Comparison of ENCODE assay signal across 23 cellular contexts in the genomic region with DNA sequence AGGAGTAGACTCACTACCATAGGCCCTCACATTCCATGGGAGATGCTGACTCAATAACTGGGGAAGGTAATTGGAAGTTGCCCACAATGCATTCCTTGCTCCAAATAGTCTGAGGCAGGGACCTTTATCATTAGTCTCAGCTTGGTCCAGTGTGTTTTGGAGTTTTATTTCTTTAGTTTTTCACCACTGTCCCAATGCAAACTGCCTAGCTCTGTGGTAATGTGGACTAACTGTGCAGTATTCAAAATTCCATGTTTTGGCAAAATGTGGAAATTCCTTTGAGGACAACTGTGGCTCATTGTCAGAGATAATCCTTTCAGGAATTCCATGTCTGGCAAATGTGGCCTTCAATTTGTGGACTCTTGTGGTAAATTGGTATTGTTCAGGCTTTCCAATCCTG.
DNase-seq lines count a peak whose midpoint lies in the region; FAIRE-seq and TF ChIP-seq lines count a peak whose summit lies in the region.
"Had no signal": no experiment of that assay in that cellular context is flagged by ENCODE, and none has a peak within 500 bp of the region (broad histone marks: within the 10 kb centered on the region; RNA-seq: fewer than 3 reads in every experiment).

No MANE protein-coding gene starts in this region.

- H3K9me2 ChIP-seq in GM23248 (ENCODE audit: insufficient read depth) (no peaks in the 10 kb centered on the region), hepatocyte (replicated peaks; ENCODE audit: insufficient read depth) (no peaks in the 10 kb centered on the region)

- no peak overlapping the region for H3K4me3 ChIP-seq in GM23248
- no peak overlapping the region for H3K4me3 ChIP-seq in hepatocyte
- H3K4me3 ChIP-seq in retinal pigment epithelial cell (ENCODE audit: low read length) = no peak overlapping the region
- H3K4me3 ChIP-seq in dorsolateral prefrontal cortex = no peak overlapping the region
- H3K4me3 ChIP-seq: A549, BLaER1, GM12878, GM23338 had no signal

- no peak overlapping the region for H2AFZ ChIP-seq in GM23248
- no peak overlapping the region for H2AFZ ChIP-seq in hepatocyte
- H2AFZ ChIP-seq: GM23338 had no signal

- H3K9me3 ChIP-seq in GM23248 (ENCODE audit: low read depth) (no peaks in the 10 kb centered on the region), hepatocyte (ENCODE audit: low read depth) (no peaks in the 10 kb centered on the region)
- H3K9me3 ChIP-seq: A549, BLaER1, Caco-2 had no signal

- intact Hi-C loops in dorsolateral prefrontal cortex (cut with DNase I) = no loop called here

- TF ChIP-seq CTCF in D721Med (IDR thresholded peaks at IDR 0.05; ENCODE audit: insufficient read depth, missing control alignments) (no peak), hepatocyte (IDR thresholded peaks at IDR 0.05; ENCODE audit: poor library complexity) (no peak), retinal pigment epithelial cell (conservative IDR thresholded peaks at IDR 0.05; ENCODE audit: low read depth, low read length) (no peak), dorsolateral prefrontal cortex (IDR thresholded peaks at IDR 0.05 in 54 of 56, conservative IDR thresholded peaks at IDR 0.05 in 2 of 56; ENCODE audit: low read depth in 1 of 56, partially characterized antibody in 56 of 56) (no peak)

- FAIRE-seq in D721Med (lab: Jason Lieb, UNC) = peak; percentile 51
- FAIRE-seq: A549, GM12878, GM19239 had no signal

- in situ Hi-C loops in GM23248 (cut with MboI) = loop anchor here (10.0 to 25.0 kb wide), 2 partner anchors 327 to 450 kb away; no protein-coding TSS in a partner anchor

- H3K4me1 ChIP-seq in GM23248 (ENCODE audit: insufficient read depth) = no peaks in the 10 kb centered on the region
- H3K4me1 ChIP-seq in hepatocyte (ENCODE audit: insufficient read depth) = no peaks in the 10 kb centered on the region
- H3K4me1 ChIP-seq: A549, BLaER1 had no signal

- no peak overlapping the region for H3K27ac ChIP-seq in GM23248
- peak overlapping the region; percentile 46 for H3K27ac ChIP-seq in hepatocyte
- H3K27ac ChIP-seq in dorsolateral prefrontal cortex = no peak overlapping the region
- H3K27ac ChIP-seq: A549, BLaER1, C4-2B had no signal

- H3K9ac ChIP-seq in GM23248 = no peak overlapping the region
- H3K9ac ChIP-seq: BLaER1 had no signal

- H4K20me1 ChIP-seq in GM23248 (ENCODE audit: insufficient read depth) (no peaks in the 10 kb centered on the region), hepatocyte (ENCODE audit: insufficient read depth, poor library complexity, severe bottlenecking) (no peaks in the 10 kb centered on the region)
- H4K20me1 ChIP-seq: BLaER1 had no signal

- no peaks in the 10 kb centered on the region for H3F3A ChIP-seq in GM23248 (ENCODE audit: insufficient read depth)

- H3K79me2 ChIP-seq in GM23248 (ENCODE audit: insufficient read depth) (no peaks in the 10 kb centered on the region), hepatocyte (no peaks in the 10 kb centered on the region)

- DNase-seq in D721Med (ENCODE audit: insufficient read length, low spot score) (no peak), GM23248 (peak; percentile 28), hepatocyte (ENCODE audit: low spot score) (no peak), retinal pigment epithelial cell (ENCODE audit: low read depth) (peak; percentile 12), MV-4-11 (lab: John Stamatoyannopoulos, UW) (no peak), KG1 (lab: John Stamatoyannopoulos, UW) (no peak), dorsolateral prefrontal cortex (no peak)
- DNase-seq in activated CD8-positive, alpha-beta memory T cell treated with anti-CD3 and anti-CD28 coated beads, Interleukin-2, amount 50 U/mL, for 48 hours = no peak
- DNase-seq: 8988T; Caco-2; CD4-positive, CD25-positive, alpha-beta regulatory T cell; CD8-positive, alpha-beta T cell; DMS 273 treated with DMSO at 0.1 percent for 48 hours; DMS79; EL; GF-D8; H9 had no signal

- H3K36me3 ChIP-seq in GM23248 (ENCODE audit: low read depth) (no peaks in the 10 kb centered on the region), hepatocyte (replicated peaks; ENCODE audit: insufficient read depth, low read depth) (no peaks in the 10 kb centered on the region)
- H3K36me3 ChIP-seq: BLaER1 had no signal

- H3K27me3 ChIP-seq in GM23248 (replicated peaks; ENCODE audit: insufficient read depth) (0 out of 2 replicates have a peak, but pooled peaks cover 3% of the 10 kb centered on the region), hepatocyte (no peaks in the 10 kb centered on the region), dorsolateral prefrontal cortex (no peaks in the 10 kb centered on the region)
- H3K27me3 ChIP-seq: BLaER1 had no signal

- no peak overlapping the region for H3K4me2 ChIP-seq in GM23248 (ENCODE audit: unreplicated experiment)
- H3K4me2 ChIP-seq in hepatocyte = no peak overlapping the region
- H3K4me2 ChIP-seq: A549, BLaER1, GM23338 had no signal

Comparison
In these comparisons a context has a peak if more than half of its experiments do, and no peak if none do; other contexts are left out.
1. DNase-seq: peak in GM23248 (single experiment) and retinal pigment epithelial cell (single experiment); none in D721Med (single experiment), hepatocyte (single experiment), activated CD8-positive, alpha-beta memory T cell treated with anti-CD3 and anti-CD28 coated beads, Interleukin-2, amount 50 U/mL, for 48 hours (single experiment), MV-4-11 (single experiment), KG1 (single experiment) and dorsolateral prefrontal cortex (0 of 10).